ENCODE assay signal across 8 cellular contexts in the genomic region with DNA sequence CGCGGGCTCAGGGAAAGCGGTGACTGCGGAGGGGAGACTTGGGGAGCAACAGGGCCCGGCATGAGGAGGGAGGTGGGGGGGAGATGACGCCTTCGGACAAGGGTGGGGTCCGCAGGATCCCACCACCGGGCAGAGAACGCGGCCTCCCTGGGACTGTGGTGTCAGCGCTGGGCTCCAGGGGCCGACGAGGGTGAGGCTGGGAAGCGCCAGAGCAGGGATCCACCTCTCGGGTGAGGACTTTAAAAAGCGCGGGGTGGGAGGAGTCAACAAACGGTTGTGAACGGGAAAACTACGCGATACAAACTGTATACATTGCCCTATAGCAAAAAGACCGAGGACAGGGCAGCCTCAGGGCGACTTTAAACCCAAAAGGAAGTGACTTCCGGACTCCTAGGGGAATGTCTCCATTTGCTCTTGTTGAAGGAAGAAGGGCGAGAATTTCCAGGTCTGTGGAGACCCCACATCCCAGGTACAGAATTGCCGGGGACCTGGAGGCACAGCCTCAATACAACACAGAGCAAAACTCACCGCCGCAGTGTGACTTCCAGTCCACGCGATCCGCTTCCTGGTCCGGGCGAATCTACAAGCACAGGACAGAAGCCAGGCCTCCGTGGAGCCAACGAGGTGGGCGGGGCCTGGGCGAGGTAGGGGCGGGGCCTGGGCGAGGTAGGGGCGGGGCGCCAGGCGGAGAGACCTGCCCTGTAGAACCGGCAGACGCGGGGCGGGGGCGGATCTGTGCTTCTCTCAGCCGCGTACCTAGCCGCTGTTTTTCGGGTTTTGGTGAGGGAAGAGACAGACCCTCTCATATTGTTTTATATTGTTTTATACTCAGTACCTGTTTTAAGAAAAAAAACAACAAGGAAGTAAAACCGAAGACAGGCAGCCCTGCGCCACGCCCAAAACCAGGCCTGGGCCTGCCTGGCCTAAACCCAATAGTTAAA. TPM values are rescaled to one million over a fixed set of nuclear protein-coding genes. Genes with fewer than 3 reads are reported as not detected.
DNase-seq lines count a peak whose midpoint lies in the region; ATAC-seq, FAIRE-seq and TF ChIP-seq lines count a peak whose summit lies in the region.

A gene (minus strand): TSS at position 588 of the 941 bp plus-strand sequence. CDS start 5,555 bp downstream, outside the sequence.

- TF ChIP-seq CTCF in MM.1S (IDR thresholded peaks at IDR 0.05; ENCODE audit: low read length): no peak
- no peak for TF ChIP-seq CTCF in adrenal gland (IDR thresholded peaks at IDR 0.05)
- TF ChIP-seq CTCF in heart left ventricle (IDR thresholded peaks at IDR 0.05): no peak
- TF ChIP-seq CTCF in type B pancreatic cell (conservative IDR thresholded peaks at IDR 0.05): no peak

- no peaks in the 10 kb centered on the region for H3K27me3 ChIP-seq in MM.1S (replicated peaks; ENCODE audit: insufficient read depth, low read length)
- no peaks in the 10 kb centered on the region for H3K27me3 ChIP-seq in adrenal gland
- H3K27me3 ChIP-seq in heart left ventricle: no peaks in the 10 kb centered on the region

- WGBS in adrenal gland, 4 donors: 3 to 4% (median 4%) methylated on average over 46 to 55 of the region's 55 CpGs
- WGBS in heart left ventricle, 4 donors: 3 to 6% (median 3%) methylated on average over 47 to 55 of the region's 55 CpGs

- peaks cover 26% of the 10 kb centered on the region for H3K4me1 Mint-ChIP-seq in type B pancreatic cell (ENCODE audit: unreplicated experiment)

- H3K27ac ChIP-seq in MM.1S (ENCODE audit: low read length) (no peak within 1 kb of the TSS), adrenal gland (peak within 1 kb of the TSS; percentile 49 to 92 (median 77)), heart left ventricle (peak within 1 kb of the TSS; percentile 54 to 91 (median 70))

- H2AFZ ChIP-seq in MM.1S (ENCODE audit: low read length): peak within 1 kb of the TSS; percentile 45

- peak; percentile 97 to 100 (median 99) for ATAC-seq in heart left ventricle

- no peak within 1 kb of the TSS for H3K9ac ChIP-seq in MM.1S (ENCODE audit: low read length)

- no peaks in the 10 kb centered on the region for H3K27me3 Mint-ChIP-seq in type B pancreatic cell

- peak within 1 kb of the TSS; percentile 49; the same call in 1 of the 2 replicates for H3K4me2 ChIP-seq in MM.1S (ENCODE audit: low read depth, low read length)

- H3K4me3 Mint-ChIP-seq in type B pancreatic cell: peak within 1 kb of the TSS; percentile 92

- intact Hi-C loops in adrenal gland (cut with DNase I): no loop called here
- intact Hi-C loops in heart left ventricle (cut with DNase I): loop anchor here in 2 of 10 donors (2.0 to 5.0 kb wide), 2 partner anchors 26 to 39 kb away; a partner anchor contains a TSS
- intact Hi-C loops in posterior vena cava (cut with DNase I): no loop called here

- H3K9me3 Mint-ChIP-seq in type B pancreatic cell: no peaks in the 10 kb centered on the region

- peak; percentile 86 for TF ChIP-seq POLR2A in H54 (IDR thresholded peaks at IDR 0.05; ENCODE audit: low read depth, low read length)
- peak in 1 of 2 donors; percentile 61 for TF ChIP-seq POLR2A in adrenal gland (IDR thresholded peaks at IDR 0.05)
- TF ChIP-seq POLR2A in heart left ventricle (IDR thresholded peaks at IDR 0.05): no peak

- H3K36me3 ChIP-seq in MM.1S (replicated peaks; ENCODE audit: insufficient read depth, low read length): no peaks in the 10 kb centered on the region
- H3K36me3 ChIP-seq in adrenal gland (replicated peaks in 1 of 2): no peaks in the 10 kb centered on the region
- H3K36me3 ChIP-seq in heart left ventricle: peaks cover 0 to 6% (median 0%) of the 10 kb centered on the region in 9 donors

- no peaks in the 10 kb centered on the region for H3K4me1 ChIP-seq in MM.1S (ENCODE audit: low read length)
- H3K4me1 ChIP-seq in adrenal gland (replicated peaks in 1 of 2): no peaks in the 10 kb centered on the region
- peaks cover 0 to 22% (median 10%) of the 10 kb centered on the region in 12 donors for H3K4me1 ChIP-seq in heart left ventricle

- H3K79me2 ChIP-seq in MM.1S (ENCODE audit: low read length): no peaks in the 10 kb centered on the region

- H3K4me3 ChIP-seq in MM.1S (ENCODE audit: low read length) (peak within 1 kb of the TSS; percentile 48), adrenal gland (peak within 1 kb of the TSS; percentile 47 to 74 (median 62)), heart left ventricle (peak within 1 kb of the TSS; percentile 50 to 90 (median 74))

- H3K9me3 ChIP-seq in MM.1S (replicated peaks; ENCODE audit: insufficient read depth, low read length) (no peaks in the 10 kb centered on the region), adrenal gland (replicated peaks in 1 of 3) (no peaks in the 10 kb centered on the region), heart left ventricle (no peaks in the 10 kb centered on the region)

- H4K20me1 ChIP-seq in MM.1S (ENCODE audit: insufficient read depth, low read length): no peaks in the 10 kb centered on the region

- no peaks in the 10 kb centered on the region for H3F3A ChIP-seq in MM.1S (ENCODE audit: insufficient read depth, low read length)

- H3K9me2 ChIP-seq in MM.1S (replicated peaks; ENCODE audit: insufficient read depth, low read length): no peaks in the 10 kb centered on the region

- DNase-seq in EH (ENCODE audit: low read depth): peak; percentile 88
- DNase-seq in H54 (ENCODE audit: insufficient read length, low spot score): peak; percentile 91
- DNase-seq in MM.1S: peak; percentile 26
- DNase-seq in T follicular helper cell (ENCODE audit: low read depth): peak; percentile 84
- peak; percentile 85 to 93 (median 88) for DNase-seq in adrenal gland
- DNase-seq in heart left ventricle: peak; percentile 81 to 94 (median 88)
- DNase-seq in posterior vena cava (ENCODE audit: low spot score): peak; percentile 96
- peak; percentile 92 for DNase-seq in type B pancreatic cell (ENCODE audit: extremely low spot score, unreplicated experiment)

- H3K36me3 Mint-ChIP-seq in type B pancreatic cell: peaks cover 15% of the 10 kb centered on the region

- H3K27ac Mint-ChIP-seq in type B pancreatic cell: peak within 1 kb of the TSS; percentile 97

- peak; percentile 20 for FAIRE-seq in H54 (lab: Jason Lieb, UNC)

RNA-seq across cellular contexts. Expression of the gene that starts here (rescaled TPM):
- 1 to 10 TPM; 2.2 to 9.0 (median 4.8) TPM for total RNA-seq in adrenal gland
- polyA plus RNA-seq in adrenal gland: 1 to 10 TPM; 2.6 to 4.7 (median 4.0) TPM
- total RNA-seq in heart left ventricle: 1 to 10 TPM in 7 of 9 donors, under 1 TPM in 2; 0.88 to 3.2 (median 1.3) TPM
- polyA plus RNA-seq in heart left ventricle: 1 to 10 TPM in 1 of 2 donors, under 1 TPM in 1; 0.80 to 1.3 TPM
- 1 to 10 TPM; 2.6 to 3.2 TPM for total RNA-seq in posterior vena cava
- 8.9 and 12.5 TPM in 2 replicates for total RNA-seq in type B pancreatic cell (ENCODE audit: low replicate concordance)

Comparison
In these comparisons a context has a peak if more than half of its experiments do, and no peak if none do; other contexts are left out.
1. DNase-seq: peak in every context shown above with its lines; median percentile 96 in posterior vena cava; 92 in type B pancreatic cell; 91 in H54; 88 in EH; 88 in adrenal gland; 88 in heart left ventricle; 84 in T follicular helper cell; 26 in MM.1S.